In the genomic region with DNA sequence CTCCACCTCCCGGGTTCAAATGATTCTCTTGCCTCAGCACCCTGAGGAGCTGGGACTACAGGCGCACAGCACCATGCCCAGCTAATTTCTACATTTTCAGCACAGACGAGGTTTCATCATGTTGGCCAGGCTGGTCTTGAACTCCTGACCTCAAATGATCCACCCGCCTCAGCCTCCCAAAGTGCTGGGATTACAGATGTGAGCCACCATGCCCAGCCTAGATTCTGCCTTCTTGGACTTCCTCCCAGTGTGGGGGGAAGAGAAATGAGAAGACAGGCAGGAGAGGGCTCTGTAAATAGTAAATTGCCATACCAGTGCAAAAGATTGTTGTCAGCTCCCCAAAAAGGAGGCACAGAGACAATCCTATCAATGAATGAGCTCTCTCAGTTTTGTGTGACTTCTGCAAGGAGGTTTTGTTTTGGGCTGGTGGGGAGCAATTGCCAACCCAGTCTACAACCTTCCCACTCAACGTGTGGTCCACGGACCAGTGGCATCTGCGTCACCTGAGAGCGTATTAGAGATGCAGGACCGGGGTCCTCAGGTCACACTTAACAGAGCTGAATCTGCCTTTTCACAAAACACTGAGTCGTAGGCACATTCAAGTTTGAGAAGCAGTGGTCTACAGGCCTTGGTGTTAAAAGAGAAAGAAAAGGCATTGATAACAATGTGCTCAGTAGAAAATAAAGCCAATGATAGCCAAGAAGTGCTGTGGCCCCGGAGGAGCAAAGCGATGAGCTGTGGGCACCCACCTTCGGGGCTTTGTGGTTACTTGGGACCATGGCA, we compare ENCODE assay signal across 26 cellular contexts.
"Had no signal": no experiment of that assay in that cellular context is flagged by ENCODE, and none has a peak within 500 bp of the region (broad histone marks: within the 10 kb centered on the region; RNA-seq: fewer than 3 reads in every experiment).

No MANE protein-coding gene starts in this region.

- H3K36me3 ChIP-seq: ascending aorta, breast epithelium, cardiac muscle cell, colonic mucosa had no signal

- DNase-seq: activated CD4-positive, alpha-beta memory T cell treated with anti-CD3 and anti-CD28 coated beads for 36 hours; activated CD4-positive, alpha-beta T cell treated with anti-CD3 and anti-CD28 coated beads for 36 hours; activated CD4-positive, alpha-beta T cell treated with anti-CD3 and anti-CD28 coated beads, Interleukin-2, amount 10 ng/mL, durations not matched to agents 24 days and 14 days; activated CD4-positive, CD25-positive, alpha-beta regulatory T cell; activated CD4-positive, CD25-positive, alpha-beta regulatory T cell treated with anti-CD3 and anti-CD28 coated beads, Interleukin-2, amount 50 U/mL, for 72 hours; activated CD8-positive, alpha-beta memory T cell treated with anti-CD3 and anti-CD28 coated beads, Interleukin-2, amount 10 ng/mL, durations not matched to agents 7 days and 5 days; activated CD8-positive, alpha-beta memory T cell treated with anti-CD3 and anti-CD28 coated beads, Interleukin-2, amount 50 U/mL, for 4 hours; activated CD8-positive, alpha-beta T cell treated with anti-CD3 and anti-CD28 coated beads, Interleukin-2, amount 10 ng/mL, durations not matched to agents 7 days and 5 days; activated gamma-delta T cell; activated naive CD4-positive, alpha-beta T cell; activated naive CD4-positive, alpha-beta T cell treated with anti-CD3 and anti-CD28 coated beads, Interleukin-2, amount 10 ng/mL, durations not matched to agents 7 days and 5 days; activated naive CD8-positive, alpha-beta T cell treated with anti-CD3 and anti-CD28 coated beads, Interleukin-2, amount 10 ng/mL, durations not matched to agents 7 days and 5 days; activated T-cell treated with anti-CD3 and anti-CD28 coated beads, Interleukin-2, amount 50 U/mL, for 1 hour; activated T-cell treated with anti-CD3 and anti-CD28 coated beads, Interleukin-2, amount 50 U/mL, for 48 hours; central memory CD4-positive, alpha-beta T cell; cerebellar nuclear complex; colonic mucosa; effector CD8-positive, alpha-beta T cell; foreskin fibroblast; T-helper 2 cell had no signal

- H3K36me3 Mint-ChIP-seq: activated CD4-positive, alpha-beta memory T cell treated with anti-CD3 and anti-CD28 coated beads for 36 hours; activated CD8-positive, alpha-beta memory T cell treated with anti-CD3 and anti-CD28 coated beads, Interleukin-2, amount 10 ng/mL, durations not matched to agents 7 days and 5 days; activated naive CD4-positive, alpha-beta T cell treated with anti-CD3 and anti-CD28 coated beads, Interleukin-2, amount 10 ng/mL, durations not matched to agents 7 days and 5 days; activated naive CD8-positive, alpha-beta T cell treated with anti-CD3 and anti-CD28 coated beads, Interleukin-2, amount 10 ng/mL, durations not matched to agents 7 days and 5 days; brain had no signal

- H3K4me1 Mint-ChIP-seq: activated CD4-positive, alpha-beta T cell treated with anti-CD3 and anti-CD28 coated beads, Interleukin-2, amount 10 ng/mL, durations not matched to agents 24 days and 14 days; activated CD8-positive, alpha-beta memory T cell treated with anti-CD3 and anti-CD28 coated beads, Interleukin-2, amount 10 ng/mL, durations not matched to agents 7 days and 5 days; activated naive CD4-positive, alpha-beta T cell treated with anti-CD3 and anti-CD28 coated beads, Interleukin-2, amount 10 ng/mL, durations not matched to agents 7 days and 5 days had no signal

- H3K9me3 ChIP-seq: ascending aorta, breast epithelium, colonic mucosa had no signal

- H3K4me1 ChIP-seq: ascending aorta, breast epithelium had no signal

- H3K27me3 ChIP-seq: colonic mucosa had no signal

- H3K9me3 Mint-ChIP-seq: activated CD4-positive, alpha-beta memory T cell treated with anti-CD3 and anti-CD28 coated beads for 36 hours; activated CD4-positive, alpha-beta T cell treated with anti-CD3 and anti-CD28 coated beads, Interleukin-2, amount 10 ng/mL, durations not matched to agents 24 days and 14 days; activated naive CD4-positive, alpha-beta T cell treated with anti-CD3 and anti-CD28 coated beads, Interleukin-2, amount 10 ng/mL, durations not matched to agents 7 days and 5 days; activated naive CD4-positive, alpha-beta T cell treated with anti-CD3 and anti-CD28 coated beads, Interleukin-2, amount 50 U/mL, for 72 hours; activated naive CD8-positive, alpha-beta T cell treated with anti-CD3 and anti-CD28 coated beads, Interleukin-2, amount 10 ng/mL, durations not matched to agents 7 days and 5 days; brain had no signal

- H3K27ac ChIP-seq: ascending aorta, breast epithelium, cardiac muscle cell, colonic mucosa had no signal

- ATAC-seq: activated CD4-positive, alpha-beta T cell treated with anti-CD3 and anti-CD28 coated beads for 36 hours; activated CD8-positive, alpha-beta memory T cell treated with anti-CD3 and anti-CD28 coated beads, Interleukin-2, amount 10 ng/mL, durations not matched to agents 7 days and 5 days; activated CD8-positive, alpha-beta T cell treated with anti-CD3 and anti-CD28 coated beads, Interleukin-2, amount 10 ng/mL, durations not matched to agents 7 days and 5 days; esophagus mucosa had no signal

- H3K27ac Mint-ChIP-seq: activated CD4-positive, alpha-beta memory T cell treated with anti-CD3 and anti-CD28 coated beads for 36 hours; activated CD4-positive, alpha-beta T cell treated with anti-CD3 and anti-CD28 coated beads for 36 hours; activated CD4-positive, alpha-beta T cell treated with anti-CD3 and anti-CD28 coated beads, Interleukin-2, amount 10 ng/mL, durations not matched to agents 24 days and 14 days; activated CD8-positive, alpha-beta memory T cell treated with anti-CD3 and anti-CD28 coated beads, Interleukin-2, amount 10 ng/mL, durations not matched to agents 7 days and 5 days; activated CD8-positive, alpha-beta T cell treated with anti-CD3 and anti-CD28 coated beads, Interleukin-2, amount 10 ng/mL, durations not matched to agents 7 days and 5 days; activated naive CD4-positive, alpha-beta T cell treated with anti-CD3 and anti-CD28 coated beads, Interleukin-2, amount 10 ng/mL, durations not matched to agents 7 days and 5 days; activated naive CD4-positive, alpha-beta T cell treated with anti-CD3 and anti-CD28 coated beads, Interleukin-2, amount 50 U/mL, for 72 hours; activated naive CD8-positive, alpha-beta T cell treated with anti-CD3 and anti-CD28 coated beads, Interleukin-2, amount 10 ng/mL, durations not matched to agents 7 days and 5 days had no signal

- H3K4me3 Mint-ChIP-seq: activated CD4-positive, alpha-beta memory T cell treated with anti-CD3 and anti-CD28 coated beads for 36 hours; activated CD4-positive, alpha-beta T cell treated with anti-CD3 and anti-CD28 coated beads for 36 hours; activated CD4-positive, alpha-beta T cell treated with anti-CD3 and anti-CD28 coated beads, Interleukin-2, amount 10 ng/mL, durations not matched to agents 24 days and 14 days; activated CD8-positive, alpha-beta memory T cell treated with anti-CD3 and anti-CD28 coated beads, Interleukin-2, amount 10 ng/mL, durations not matched to agents 7 days and 5 days; activated CD8-positive, alpha-beta T cell treated with anti-CD3 and anti-CD28 coated beads, Interleukin-2, amount 10 ng/mL, durations not matched to agents 7 days and 5 days; activated naive CD4-positive, alpha-beta T cell treated with anti-CD3 and anti-CD28 coated beads, Interleukin-2, amount 10 ng/mL, durations not matched to agents 7 days and 5 days; activated naive CD8-positive, alpha-beta T cell treated with anti-CD3 and anti-CD28 coated beads, Interleukin-2, amount 10 ng/mL, durations not matched to agents 7 days and 5 days; brain had no signal

- H3K4me3 ChIP-seq: ascending aorta, breast epithelium, cardiac muscle cell, colonic mucosa had no signal
